8 cellular contexts compared by ENCODE assay signal in the genomic region with DNA sequence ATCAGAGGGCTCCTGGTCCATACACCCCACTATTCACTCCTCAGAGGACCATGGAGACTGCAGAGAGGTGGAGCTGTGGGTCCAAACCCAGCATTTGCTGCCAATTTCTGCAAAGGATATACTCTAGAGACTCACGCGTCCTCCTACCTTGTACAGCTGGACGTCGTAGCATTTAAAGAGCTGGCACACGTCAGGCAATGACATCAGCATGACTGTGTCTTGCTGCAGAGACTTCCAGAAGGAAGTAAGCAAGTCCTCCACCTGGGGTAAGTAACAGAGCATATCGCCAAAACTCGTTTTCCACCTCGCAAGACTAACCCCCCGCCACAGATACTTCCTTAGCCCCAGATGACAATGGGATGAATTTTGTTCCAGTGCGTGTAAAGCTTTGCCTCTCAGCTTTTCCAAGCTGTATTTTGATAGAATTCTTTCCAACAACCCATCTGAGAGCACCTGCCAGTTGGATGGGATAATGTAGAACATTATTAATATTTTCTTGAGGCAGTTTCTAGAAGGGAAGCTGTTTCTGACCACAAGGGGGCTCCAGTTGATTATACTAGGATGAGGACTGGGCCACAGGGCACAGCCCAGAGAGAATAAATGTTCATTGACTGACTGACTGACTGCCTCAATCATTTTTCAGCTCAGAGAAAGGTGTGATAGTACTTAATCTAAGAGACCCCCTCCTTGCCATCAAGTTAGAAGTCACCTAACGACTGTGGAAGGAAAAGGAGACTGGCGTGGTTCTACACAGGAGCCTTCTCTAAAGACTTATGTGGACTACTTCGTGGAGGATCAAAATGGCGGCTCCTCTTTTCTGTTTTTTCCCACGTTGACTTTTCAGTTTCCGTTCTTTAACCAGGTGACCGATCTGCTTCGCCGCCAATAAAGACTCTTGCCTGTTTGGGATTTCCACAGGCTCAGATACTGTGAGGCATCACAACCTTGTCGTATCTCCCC. TPM values are rescaled to one million over a fixed set of nuclear protein-coding genes. Genes with fewer than 3 reads are reported as not detected.
DNase-seq lines count a peak whose midpoint lies in the region; ATAC-seq and TF ChIP-seq lines count a peak whose summit lies in the region.

No MANE protein-coding gene starts in this region.

- peak; percentile 78 for TF ChIP-seq CTCF in cardiac muscle cell (IDR thresholded peaks at IDR 0.05; ENCODE audit: low read depth, low read length)

- H3K4me3 Mint-ChIP-seq in activated naive CD4-positive, alpha-beta T cell treated with anti-CD3 and anti-CD28 coated beads, Interleukin-2, amount 10 ng/mL, durations not matched to agents 7 days and 5 days = no peak overlapping the region

- H3K27ac ChIP-seq in cardiac muscle cell = no peak overlapping the region

- H3K36me3 ChIP-seq in cardiac muscle cell = no peaks in the 10 kb centered on the region

- H3K27me3 ChIP-seq in cardiac muscle cell = no peaks in the 10 kb centered on the region

- no peak overlapping the region for H3K4me3 ChIP-seq in cardiac muscle cell

- peaks cover 3% of the 10 kb centered on the region for H3K9me3 Mint-ChIP-seq in activated naive CD4-positive, alpha-beta T cell treated with anti-CD3 and anti-CD28 coated beads, Interleukin-2, amount 10 ng/mL, durations not matched to agents 7 days and 5 days

- no peak overlapping the region for H3K27ac Mint-ChIP-seq in activated naive CD4-positive, alpha-beta T cell treated with anti-CD3 and anti-CD28 coated beads, Interleukin-2, amount 10 ng/mL, durations not matched to agents 7 days and 5 days

- no peaks in the 10 kb centered on the region for H3K4me1 Mint-ChIP-seq in activated naive CD4-positive, alpha-beta T cell treated with anti-CD3 and anti-CD28 coated beads, Interleukin-2, amount 10 ng/mL, durations not matched to agents 7 days and 5 days

- in situ Hi-C loops in Caki2 (cut with HindIII; ENCODE audit: low pct_unique_long_range_greater_than_20kb, low sequenced_read_pairs) = no loop called here
- in situ Hi-C loops in SK-MEL-5 (cut with HindIII; ENCODE audit: low pct_unique_long_range_greater_than_20kb, low sequenced_read_pairs) = no loop called here

- intact Hi-C loops in sciatic nerve (cut with DNase I) = loop anchor here (5.0 kb wide), 1 partner anchor 413 kb away; no protein-coding TSS in a partner anchor

- H3K9me3 ChIP-seq in cardiac muscle cell (ENCODE audit: low read depth) = no peaks in the 10 kb centered on the region

- CTCF ChIA-PET in activated naive CD4-positive, alpha-beta T cell treated with anti-CD3 and anti-CD28 coated beads, Interleukin-2, amount 10 ng/mL, durations not matched to agents 7 days and 5 days (lab: Charles Lee) = interaction anchor here (0.6 to 2.8 kb wide), 38 partner anchors 11 to 822 kb away, joined by 3 to 21 read pairs (median 4); no protein-coding TSS in a partner anchor

- H3K27me3 Mint-ChIP-seq in activated naive CD4-positive, alpha-beta T cell treated with anti-CD3 and anti-CD28 coated beads, Interleukin-2, amount 10 ng/mL, durations not matched to agents 7 days and 5 days = peaks cover 16% of the 10 kb centered on the region

- no peaks in the 10 kb centered on the region for H3K36me3 Mint-ChIP-seq in activated naive CD4-positive, alpha-beta T cell treated with anti-CD3 and anti-CD28 coated beads, Interleukin-2, amount 10 ng/mL, durations not matched to agents 7 days and 5 days

- DNase-seq in Caki2 (ENCODE audit: low read depth) = peak; percentile 28
- DNase-seq in HuH-7 (ENCODE audit: low spot score) = peak; percentile 76
- DNase-seq in SK-MEL-5 (ENCODE audit: low read depth, low spot score) = peak; percentile 74
- DNase-seq in activated naive CD4-positive, alpha-beta T cell treated with anti-CD3 and anti-CD28 coated beads, Interleukin-2, amount 10 ng/mL, durations not matched to agents 7 days and 5 days = peak; percentile 75
- peak; percentile 68 to 83 for DNase-seq in cardiac muscle cell (ENCODE audit: low read depth in 1 of 2, low spot score in 1 of 2)
- DNase-seq in sciatic nerve (ENCODE audit: low spot score) = peak; percentile 72

- H3K4me1 ChIP-seq in cardiac muscle cell (ENCODE audit: low read depth) = no peaks in the 10 kb centered on the region

- ATAC-seq in sciatic nerve (peak; percentile 86), GM19463 (IDR thresholded peaks at IDR 0.05; ENCODE audit: unreplicated experiment) (no peak), HG03565 (IDR thresholded peaks at IDR 0.05; ENCODE audit: unreplicated experiment) (no peak)

RNA-seq across cellular contexts. Expression of a gene that starts 31.7 kb away (rescaled TPM):
- total RNA-seq in Caki2 (2014; rRNA removed; shearing (Covaris generic); ENCODE audit: low replicate concordance) = 3.7 and 5.2 TPM in 2 replicates
- 0.03 TPM in 1 of 2 replicates, not detected in the other for total RNA-seq in SK-MEL-5 (2014; rRNA removed; shearing (Covaris generic))
- polyA plus RNA-seq in SK-MEL-5 (2015; cell fraction: cytosol; rRNA removed) = 1.2 and 1.7 TPM in 2 replicates
- not detected in 2 replicates for polyA plus RNA-seq in SK-MEL-5 (2015; cell fraction: nucleus; rRNA removed)
- total RNA-seq in cardiac muscle cell = 4.3 and 4.9 TPM in 2 replicates
- 2.2 and 4.1 TPM in 2 replicates for polyA plus RNA-seq in cardiac muscle cell
- total RNA-seq in sciatic nerve = not detected

RNA-seq across cellular contexts. Expression of a gene that starts 55.9 kb away (rescaled TPM):
- total RNA-seq in Caki2 (2014; rRNA removed; shearing (Covaris generic); ENCODE audit: low replicate concordance) = not detected in 2 replicates
- total RNA-seq in SK-MEL-5 (2014; rRNA removed; shearing (Covaris generic)) = not detected in 2 replicates
- polyA plus RNA-seq in SK-MEL-5 (2015; cell fraction: cytosol; rRNA removed) = not detected in 2 replicates
- polyA plus RNA-seq in SK-MEL-5 (2015; cell fraction: nucleus; rRNA removed) = not detected in 2 replicates
- total RNA-seq in cardiac muscle cell (0.12 TPM in 1 of 2 replicates, not detected in the other), sciatic nerve (6.5 TPM)
- polyA plus RNA-seq in cardiac muscle cell = not detected in 2 replicates
